18 cellular contexts compared by ENCODE assay signal in the genomic region with DNA sequence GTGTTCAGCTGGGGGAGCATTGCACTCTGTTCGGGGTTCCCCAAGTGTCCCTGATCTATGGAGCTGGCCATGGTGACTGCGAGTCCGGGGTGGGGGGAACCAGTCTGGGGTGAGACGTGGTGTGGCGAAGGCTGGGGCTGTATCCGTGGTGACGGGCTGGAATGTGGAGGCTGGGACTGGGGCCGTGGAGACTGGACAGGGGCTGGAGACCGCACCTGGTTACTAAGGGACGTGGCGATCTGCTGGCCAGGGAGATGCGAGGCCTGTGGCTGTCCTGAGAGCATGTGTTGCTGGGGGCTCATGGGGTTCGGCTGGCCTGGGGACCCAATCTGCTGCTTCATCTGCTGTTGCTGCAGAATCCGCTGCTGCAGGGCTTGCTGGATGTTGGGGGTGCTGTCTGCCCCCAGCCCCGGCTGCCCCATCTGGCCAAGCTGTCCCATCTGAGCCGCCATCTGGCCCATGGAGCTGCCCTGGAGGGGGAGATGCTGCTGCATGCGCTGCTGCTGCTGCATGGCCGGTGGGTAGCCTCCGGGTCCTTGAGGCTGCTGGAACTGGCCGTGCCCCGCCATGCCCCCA.
"Had no signal": no experiment of that assay in that cellular context is flagged by ENCODE, and none has a peak within 500 bp of the region (broad histone marks: within the 10 kb centered on the region; RNA-seq: fewer than 3 reads in every experiment).

No MANE protein-coding gene starts in this region.

- H3K4me1 Mint-ChIP-seq: nephron progenitor cell had no signal

- H3K27ac ChIP-seq: body of pancreas, colonic mucosa, foreskin keratinocyte, left ventricle myocardium inferior, prostate gland, right atrium auricular region, thoracic aorta, upper lobe of left lung, VCaP had no signal

- ATAC-seq: body of pancreas, foreskin keratinocyte had no signal

- H3K9me3 Mint-ChIP-seq: nephron progenitor cell had no signal

- H3K4me1 ChIP-seq: body of pancreas, colonic mucosa, foreskin keratinocyte, left ventricle myocardium inferior, prostate gland, right atrium auricular region, upper lobe of left lung had no signal

- DNase-seq: activated CD4-positive, alpha-beta T cell treated with anti-CD3 and anti-CD28 coated beads for 1 hour; activated CD4-positive, alpha-beta T cell treated with anti-CD3 and anti-CD28 coated beads, Interleukin-2, amount 50 U/mL, for 4 hours; body of pancreas; caudate nucleus; colonic mucosa; foreskin keratinocyte; hypothalamus; left ventricle myocardium inferior; nephron progenitor cell; stimulated activated CD4-positive, alpha-beta T cell treated with anti-CD3 and anti-CD28 coated beads, Interleukin-15, amount 100 ng/mL, for 24 hours; stimulated activated CD4-positive, alpha-beta T cell treated with anti-CD3 and anti-CD28 coated beads, Interleukin-4, amount 100 ng/mL, for 1 hour; SW 1271; T-helper 2 cell had no signal

- H3K27me3 ChIP-seq: body of pancreas, colonic mucosa, foreskin keratinocyte, right atrium auricular region, upper lobe of left lung had no signal

- H3K27ac Mint-ChIP-seq: nephron progenitor cell had no signal

- H3K9me3 ChIP-seq: body of pancreas, colonic mucosa, left ventricle myocardium inferior, prostate gland, right atrium auricular region, thoracic aorta, upper lobe of left lung had no signal

- H3K4me3 ChIP-seq: body of pancreas, colonic mucosa, left ventricle myocardium inferior, prostate gland, right atrium auricular region, thoracic aorta, upper lobe of left lung had no signal

- H3K4me3 Mint-ChIP-seq: nephron progenitor cell had no signal
